ENCODE assay signal across 10 cellular contexts in the genomic region with DNA sequence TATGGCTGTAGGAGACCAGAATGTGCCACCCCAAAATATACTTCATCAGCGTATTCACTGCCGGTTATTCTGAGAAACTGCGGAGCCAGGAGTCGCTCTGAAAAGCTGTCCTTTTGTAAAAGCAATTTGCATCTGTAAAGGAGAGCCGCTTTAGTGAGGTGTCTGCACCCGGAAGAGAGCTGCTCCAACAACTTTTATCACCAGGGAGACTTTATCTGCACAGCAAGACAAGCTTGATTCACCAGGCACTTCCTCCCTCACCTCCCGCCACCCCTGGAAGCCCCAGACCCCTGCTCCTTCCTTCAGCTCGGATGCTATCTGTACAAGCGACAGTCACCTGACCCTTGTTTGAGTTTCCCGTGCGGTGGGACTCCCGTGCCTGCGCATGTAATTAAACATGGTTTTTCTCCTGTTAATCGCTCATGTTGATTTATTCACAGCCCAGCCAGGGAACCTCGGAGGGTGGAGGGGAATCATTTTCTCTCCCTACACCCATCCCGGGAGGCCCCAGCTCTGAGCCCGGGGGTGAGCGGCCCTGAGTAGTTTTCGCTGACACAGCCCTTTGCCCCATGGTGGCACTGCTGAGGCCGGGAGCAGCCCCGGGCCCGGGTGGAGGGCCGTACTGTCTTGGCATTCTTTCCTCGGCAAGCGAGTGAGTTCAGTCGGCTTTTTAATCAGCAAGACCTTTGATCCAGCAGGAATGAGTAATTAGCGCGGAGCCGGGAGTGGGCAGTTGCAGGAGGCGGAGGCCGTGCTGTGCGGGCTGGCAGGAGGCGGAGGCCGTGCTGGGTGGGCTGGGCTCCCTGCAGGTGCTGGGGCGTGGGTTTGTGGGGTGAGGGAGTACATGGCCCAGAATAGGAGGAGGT.
DNase-seq lines count a peak whose midpoint lies in the region; ATAC-seq and TF ChIP-seq lines count a peak whose summit lies in the region.
"Had no signal": no experiment of that assay in that cellular context is flagged by ENCODE, and none has a peak within 500 bp of the region (broad histone marks: within the 10 kb centered on the region; RNA-seq: fewer than 3 reads in every experiment).

No MANE protein-coding gene starts in this region.

- ATAC-seq in T-helper 17 cell = peak; percentile 62
- no peak for ATAC-seq in GM19397 (IDR thresholded peaks at IDR 0.05; ENCODE audit: unreplicated experiment)
- no peak for ATAC-seq in GM18873 (IDR thresholded peaks at IDR 0.05; ENCODE audit: low FRiP score, unreplicated experiment)

- TF ChIP-seq CTCF in HEK293 (tag by site-specific recombination; IDR thresholded peaks at IDR 0.05) (peak; percentile 44; the same call in 1 of the 2 replicates), fibroblast of villous mesenchyme (IDR thresholded peaks at IDR 0.05; ENCODE audit: insufficient read depth, low read depth, low read length) (peak; percentile 14)

- no peaks in the 10 kb centered on the region for H3K36me3 ChIP-seq in HEK293 (ENCODE audit: control insufficient read depth in 2 of 2, insufficient read depth in 1 of 2, low read length in 2 of 2)

- H3K27me3 Mint-ChIP-seq in T-helper 17 cell = peaks cover 61% of the 10 kb centered on the region

- H3K9me3 ChIP-seq in HEK293 (ENCODE audit: control insufficient read depth, insufficient read depth, low read depth, low read length) = no peaks in the 10 kb centered on the region
- no peaks in the 10 kb centered on the region for H3K9me3 ChIP-seq in T-helper 17 cell (ENCODE audit: control insufficient read depth, low read length, poor library complexity, severe bottlenecking)

- H3K4me3 Mint-ChIP-seq in T-helper 17 cell = peak overlapping the region; percentile 90

- H3K27ac Mint-ChIP-seq in T-helper 17 cell = peak overlapping the region; percentile 83

- H3K4me1 Mint-ChIP-seq in T-helper 17 cell = peaks cover 17% of the 10 kb centered on the region

- no peaks in the 10 kb centered on the region for H3K36me3 Mint-ChIP-seq in T-helper 17 cell (ENCODE audit: low read depth)

- POLR2A ChIA-PET in HEK293 (lab: Yijun Ruan, JAX) = no interaction called here

- DNase-seq in T-helper 17 cell (no peak), fibroblast of villous mesenchyme (ENCODE audit: low read depth) (peak; percentile 44), retina (peak; percentile 89), SW 1271 (lab: John Stamatoyannopoulos, UW) (no peak), midbrain (lab: John Stamatoyannopoulos, UW) (no peak)
- DNase-seq: foreskin melanocyte, SHP77 treated with DMSO at 0.1 percent for 48 hours had no signal

- CTCF ChIA-PET in HEK293 (lab: Yijun Ruan, JAX) = interaction anchor here (0.6 to 1.3 kb wide), 4 partner anchors 7 to 1230 kb away, joined by 3 to 4 read pairs (median 3); no protein-coding TSS in a partner anchor

- no peak overlapping the region; the same call in 1 of the 2 replicates for H3K27ac ChIP-seq in HEK293 (ENCODE audit: extremely low read depth, low read depth, low read length)

- H3K4me1 ChIP-seq in HEK293 (ENCODE audit: control insufficient read depth, insufficient read depth, low read length) = peaks cover 6% of the 10 kb centered on the region

- no peak overlapping the region for H3K4me3 ChIP-seq in HEK293 (ENCODE audit: low read depth, low read length)
- H3K4me3 ChIP-seq in fibroblast of villous mesenchyme (ENCODE audit: low read depth, low read length) = no peak overlapping the region

TF ChIP-seq in HEK293, 187 proteins besides CTCF, POLR2A, EP300 and RAD21 (continues in another document):
- TF ChIP-seq ZNF146 (tag by site-specific recombination; IDR thresholded peaks at IDR 0.05) (no peak), ZNF114 (tag by site-specific recombination; IDR thresholded peaks at IDR 0.05) (no peak), MEIS1 (CRISPR knock-in tag; IDR thresholded peaks at IDR 0.05; ENCODE audit: borderline replicate concordance) (no peak), ZNF423 (tag by site-specific recombination; IDR thresholded peaks at IDR 0.05) (peak; percentile 61; the same call in 1 of the 2 replicates), ZNF155 (tag by site-specific recombination; IDR thresholded peaks at IDR 0.05) (no peak), ZNF777 (tag by site-specific recombination; IDR thresholded peaks at IDR 0.05; ENCODE audit: borderline replicate concordance) (no peak), ZNF76 (tag by site-specific recombination; IDR thresholded peaks at IDR 0.05; ENCODE audit: borderline replicate concordance, low read depth) (no peak), ZNF501 (tag by site-specific recombination; IDR thresholded peaks at IDR 0.05) (no peak), ZNF121 (tag by site-specific recombination; IDR thresholded peaks at IDR 0.05) (peak; percentile 39; the same call in 1 of the 2 replicates), ZNF600 (tag by site-specific recombination; IDR thresholded peaks at IDR 0.05) (0 out of 2 replicates have a peak, but pooled peaks have one; percentile 55), TRIM28 (IDR thresholded peaks at IDR 0.05; ENCODE audit: borderline replicate concordance, low read length) (no peak), KLF8 (tag by site-specific recombination; IDR thresholded peaks at IDR 0.05) (no peak), ZNF558 (tag by site-specific recombination; IDR thresholded peaks at IDR 0.05) (no peak), SP7 (tag by site-specific recombination; IDR thresholded peaks at IDR 0.05) (peak; percentile 90), ZBTB17 (tag by site-specific recombination; IDR thresholded peaks at IDR 0.05) (peak; percentile 29; the same call in 1 of the 2 replicates), ZNF768 (tag by site-specific recombination; IDR thresholded peaks at IDR 0.05) (no peak), ZNF398 (tag by site-specific recombination; IDR thresholded peaks at IDR 0.05) (peak; percentile 8; the same call in 1 of the 2 replicates), PATZ1 (tag by site-specific recombination; IDR thresholded peaks at IDR 0.05) (no peak), ZNF10 (tag by site-specific recombination; IDR thresholded peaks at IDR 0.05) (peak; percentile 41; the same call in 1 of the 2 replicates), ZFHX2 (tag by site-specific recombination; conservative IDR thresholded peaks at IDR 0.05) (peak; percentile 98), ZBTB21 (tag by site-specific recombination; IDR thresholded peaks at IDR 0.05) (no peak), KLF9 (tag by site-specific recombination; IDR thresholded peaks at IDR 0.05; ENCODE audit: low read depth) (no peak), KLF1 (tag by site-specific recombination; IDR thresholded peaks at IDR 0.05) (peak; percentile 91), EGR2 (tag by site-specific recombination; IDR thresholded peaks at IDR 0.05; ENCODE audit: low read depth) (peak; percentile 98), BCL11B (tag by site-specific recombination; IDR thresholded peaks at IDR 0.05; ENCODE audit: low read depth) (no peak), RBAK (tag by site-specific recombination; IDR thresholded peaks at IDR 0.05) (no peak)
- TF ChIP-seq, protein P1, sequence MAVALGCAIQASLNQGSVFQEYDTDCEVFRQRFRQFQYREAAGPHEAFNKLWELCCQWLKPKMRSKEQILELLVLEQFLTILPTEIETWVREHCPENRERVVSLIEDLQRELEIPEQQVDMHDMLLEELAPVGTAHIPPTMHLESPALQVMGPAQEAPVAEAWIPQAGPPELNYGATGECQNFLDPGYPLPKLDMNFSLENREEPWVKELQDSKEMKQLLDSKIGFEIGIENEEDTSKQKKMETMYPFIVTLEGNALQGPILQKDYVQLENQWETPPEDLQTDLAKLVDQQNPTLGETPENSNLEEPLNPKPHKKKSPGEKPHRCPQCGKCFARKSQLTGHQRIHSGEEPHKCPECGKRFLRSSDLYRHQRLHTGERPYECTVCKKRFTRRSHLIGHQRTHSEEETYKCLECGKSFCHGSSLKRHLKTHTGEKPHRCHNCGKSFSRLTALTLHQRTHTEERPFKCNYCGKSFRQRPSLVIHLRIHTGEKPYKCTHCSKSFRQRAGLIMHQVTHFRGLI (tag by site-specific recombination; IDR thresholded peaks at IDR 0.05) = peak; percentile 14; the same call in 1 of the 2 replicates

Comparison
In these comparisons a context has a peak if more than half of its experiments do, and no peak if none do; other contexts are left out.
1. DNase-seq: peak in fibroblast of villous mesenchyme (single experiment) and retina (single experiment); none in T-helper 17 cell (0 of 3), SW 1271 (0 of 2) and midbrain (single experiment).